ENCODE assay signal across 8 cellular contexts in genomic region chr17:1830288-1830687, GRCh38. TPM values are rescaled to one million over a fixed set of nuclear protein-coding genes. Genes with fewer than 3 reads are reported as not detected.
DNase-seq lines count a peak whose midpoint lies in the region; ATAC-seq and TF ChIP-seq lines count a peak whose summit lies in the region.

No MANE protein-coding gene starts in this region.

- no peak overlapping the region for H3K4me3 ChIP-seq in KMS-11 (IDR thresholded peaks at IDR 0.05; ENCODE audit: insufficient read depth, low read depth, low read length)

- no peaks in the 10 kb centered on the region for H3K27me3 ChIP-seq in KMS-11 (ENCODE audit: insufficient read depth, low read depth)

- H3K27ac Mint-ChIP-seq in activated CD8-positive, alpha-beta T cell treated with anti-CD3 and anti-CD28 coated beads for 36 hours, result peak overlapping the region; percentile 93

- H3K27ac ChIP-seq in KMS-11, result no peak overlapping the region; the same call in 1 of the 2 replicates

- peak overlapping the region; percentile 66; the same call in 1 of the 2 replicates for H2AFZ ChIP-seq in KMS-11 (ENCODE audit: low read depth)

- H3K36me3 ChIP-seq in KMS-11 (ENCODE audit: insufficient read depth), result no peaks in the 10 kb centered on the region

- peak overlapping the region; percentile 93 for H3K4me2 ChIP-seq in KMS-11

- TF ChIP-seq CTCF in KMS-11 (conservative IDR thresholded peaks at IDR 0.05; ENCODE audit: low read depth, low read length), result no peak
- no peak for TF ChIP-seq CTCF in activated CD8-positive, alpha-beta T cell treated with anti-CD3 and anti-CD28 coated beads for 36 hours (IDR thresholded peaks at IDR 0.05)

- POLR2A ChIA-PET in activated CD8-positive, alpha-beta T cell treated with anti-CD3 and anti-CD28 coated beads for 36 hours (lab: Charles Lee), result interaction anchor here (0.6 to 1.8 kb wide), 4 partner anchors 10 to 184 kb away, joined by 3 to 5 read pairs (median 4); partner anchors contain the start of gene SCARF1

- no peak overlapping the region for H3K9ac ChIP-seq in KMS-11

- H3K79me2 ChIP-seq in KMS-11 (ENCODE audit: insufficient read depth, low read depth), result peaks cover 20% of the 10 kb centered on the region; the same call in 1 of the 2 replicates

- H4K20me1 ChIP-seq in KMS-11 (ENCODE audit: insufficient read depth), result no peaks in the 10 kb centered on the region

- CTCF ChIA-PET in activated CD8-positive, alpha-beta T cell treated with anti-CD3 and anti-CD28 coated beads for 36 hours (lab: Charles Lee), result interaction anchor here (1.4 to 2.6 kb wide), 3 partner anchors 18 to 114 kb away, joined by 3 to 12 read pairs (median 11); no protein-coding TSS in a partner anchor

- DNase-seq in EH (ENCODE audit: low read depth), result peak; percentile 3
- peak; percentile 49 for DNase-seq in activated CD8-positive, alpha-beta T cell treated with anti-CD3 and anti-CD28 coated beads for 36 hours
- DNase-seq in globus pallidus (ENCODE audit: low spot score), result peak; percentile 6
- DNase-seq in renal cortical epithelial cell (ENCODE audit: low read depth), result peak; percentile 31
- DNase-seq in NCI-H1048 (lab: John Stamatoyannopoulos, UW), result no peak
- no peak for DNase-seq in kidney glomerular epithelial cell (lab: John Stamatoyannopoulos, UW)

- intact Hi-C loops in activated CD8-positive, alpha-beta T cell treated with anti-CD3 and anti-CD28 coated beads for 36 hours (cut with micrococcal nuclease), result no loop called here

- H3K9me3 Mint-ChIP-seq in activated CD8-positive, alpha-beta T cell treated with anti-CD3 and anti-CD28 coated beads for 36 hours, result no peaks in the 10 kb centered on the region

- H3K4me1 ChIP-seq in KMS-11 (ENCODE audit: low read depth, poor library complexity, severe bottlenecking), result peaks cover 40% of the 10 kb centered on the region

- peaks cover 59% of the 10 kb centered on the region for H3K4me1 Mint-ChIP-seq in activated CD8-positive, alpha-beta T cell treated with anti-CD3 and anti-CD28 coated beads for 36 hours (ENCODE audit: low read depth)

- H3K36me3 Mint-ChIP-seq in activated CD8-positive, alpha-beta T cell treated with anti-CD3 and anti-CD28 coated beads for 36 hours (ENCODE audit: low read depth), result peaks cover 43% of the 10 kb centered on the region

- peak overlapping the region; percentile 92 for H3K4me3 Mint-ChIP-seq in activated CD8-positive, alpha-beta T cell treated with anti-CD3 and anti-CD28 coated beads for 36 hours

- peak; percentile 18 for ATAC-seq in activated CD8-positive, alpha-beta T cell treated with anti-CD3 and anti-CD28 coated beads for 36 hours
- no peak for ATAC-seq in esophagus mucosa

- no peaks in the 10 kb centered on the region for H3K27me3 Mint-ChIP-seq in activated CD8-positive, alpha-beta T cell treated with anti-CD3 and anti-CD28 coated beads for 36 hours

RNA-seq across cellular contexts. Expression of gene RPA1, which starts 0.5 kb away (rescaled TPM):
- 100 to 1,000 TPM; 189 to 197 TPM for total RNA-seq in activated CD8-positive, alpha-beta T cell treated with anti-CD3 and anti-CD28 coated beads for 36 hours
- total RNA-seq in renal cortical epithelial cell (26.6 and 59.5 TPM in 2 replicates), esophagus mucosa (87.5 TPM)

RNA-seq across cellular contexts. Expression of gene SMYD4, which starts 0.6 kb away (rescaled TPM):
- total RNA-seq in activated CD8-positive, alpha-beta T cell treated with anti-CD3 and anti-CD28 coated beads for 36 hours, result 10 to 100 TPM; 22.2 to 22.7 TPM
- total RNA-seq in renal cortical epithelial cell (10.1 and 12.1 TPM in 2 replicates), esophagus mucosa (5.7 TPM)

Comparison
In these comparisons a context has a peak if more than half of its experiments do, and no peak if none do; other contexts are left out.
1. DNase-seq: peak in EH (single experiment), activated CD8-positive, alpha-beta T cell treated with anti-CD3 and anti-CD28 coated beads for 36 hours (single experiment), globus pallidus (single experiment) and renal cortical epithelial cell (single experiment); none in NCI-H1048 (single experiment) and kidney glomerular epithelial cell (single experiment).